In genomic region chr12:13255792-13256704, GRCh38 we compare ENCODE assay signal across 1 cellular context.
TF ChIP-seq lines count a peak whose summit lies in the region.

No MANE protein-coding gene starts in this region.

TF ChIP-seq in HepG2, 621 proteins besides CTCF, POLR2A, EP300 and RAD21 (continued from another document and continues in another):
- no peak for TF ChIP-seq CEBPG (CRISPR knock-in tag; IDR thresholded peaks at IDR 0.05)
- peak; percentile 70 for TF ChIP-seq ZNF574 (CRISPR knock-in tag; IDR thresholded peaks at IDR 0.05)
- no peak for TF ChIP-seq ZNF10 (CRISPR knock-in tag; IDR thresholded peaks at IDR 0.05; ENCODE audit: borderline replicate concordance, low read depth)
- no peak for TF ChIP-seq ERF (CRISPR knock-in tag; IDR thresholded peaks at IDR 0.05)
- TF ChIP-seq ZNF30 (CRISPR knock-in tag; IDR thresholded peaks at IDR 0.05), result no peak
- TF ChIP-seq NR2F6 (IDR thresholded peaks at IDR 0.05), result no peak
- TF ChIP-seq NR2F6 (CRISPR knock-in tag; IDR thresholded peaks at IDR 0.05), result no peak
- peak; percentile 55; the same call in 1 of the 2 replicates for TF ChIP-seq MAX (IDR thresholded peaks at IDR 0.05)
- no peak for TF ChIP-seq EZH2 (conservative IDR thresholded peaks at IDR 0.05; ENCODE audit: low read depth, low read length)
- TF ChIP-seq HCFC1 (IDR thresholded peaks at IDR 0.05; ENCODE audit: low read depth, low read length), result no peak
- TF ChIP-seq ZNF460 (CRISPR knock-in tag; IDR thresholded peaks at IDR 0.05; ENCODE audit: borderline replicate concordance), result no peak
- TF ChIP-seq ZNF281 (CRISPR knock-in tag; IDR thresholded peaks at IDR 0.05; ENCODE audit: borderline replicate concordance), result peak; percentile 80
- no peak for TF ChIP-seq TBL1XR1 (IDR thresholded peaks at IDR 0.05; ENCODE audit: borderline replicate concordance, low read length, partially characterized antibody)
- no peak for TF ChIP-seq MNT (IDR thresholded peaks at IDR 0.05)
- no peak for TF ChIP-seq ZNF550 (CRISPR knock-in tag; IDR thresholded peaks at IDR 0.05; ENCODE audit: borderline replicate concordance)
- no peak for TF ChIP-seq ZNF792 (CRISPR knock-in tag; IDR thresholded peaks at IDR 0.05)
- TF ChIP-seq BHLHE40 (IDR thresholded peaks at IDR 0.05; ENCODE audit: low read length), result peak; percentile 83
- TF ChIP-seq ATF1 (CRISPR knock-in tag; IDR thresholded peaks at IDR 0.05), result no peak
- no peak for TF ChIP-seq ZBTB4 (CRISPR knock-in tag; IDR thresholded peaks at IDR 0.05; ENCODE audit: borderline replicate concordance)
- TF ChIP-seq NFE2L1 (CRISPR knock-in tag; IDR thresholded peaks at IDR 0.05; ENCODE audit: borderline replicate concordance), result no peak
- no peak for TF ChIP-seq ZNF235 (CRISPR knock-in tag; IDR thresholded peaks at IDR 0.05; ENCODE audit: borderline replicate concordance)
- no peak for TF ChIP-seq ZXDC (CRISPR knock-in tag; IDR thresholded peaks at IDR 0.05)
- no peak for TF ChIP-seq SOX5 (CRISPR knock-in tag; IDR thresholded peaks at IDR 0.05; ENCODE audit: borderline replicate concordance)
- no peak for TF ChIP-seq CC2D1A (CRISPR knock-in tag; IDR thresholded peaks at IDR 0.05)
- TF ChIP-seq ZNF3 (CRISPR knock-in tag; IDR thresholded peaks at IDR 0.05), result no peak
- TF ChIP-seq ELF1 (CRISPR knock-in tag; IDR thresholded peaks at IDR 0.05), result peak; percentile 61
- no peak for TF ChIP-seq REXO4 (CRISPR knock-in tag; IDR thresholded peaks at IDR 0.05; ENCODE audit: borderline replicate concordance)
- peak; percentile 58; the same call in 1 of the 2 replicates for TF ChIP-seq ZMYM4 (CRISPR knock-in tag; IDR thresholded peaks at IDR 0.05)
- no peak for TF ChIP-seq NCOA1 (CRISPR knock-in tag; IDR thresholded peaks at IDR 0.05)
- peak; percentile 34; the same call in 1 of the 2 replicates for TF ChIP-seq IKZF5 (CRISPR knock-in tag; IDR thresholded peaks at IDR 0.05)
- no peak for TF ChIP-seq ZNF335 (CRISPR knock-in tag; IDR thresholded peaks at IDR 0.05)
- peak; percentile 84 for TF ChIP-seq FOSL2 (CRISPR knock-in tag; IDR thresholded peaks at IDR 0.05)
- no peak for TF ChIP-seq GABPA (IDR thresholded peaks at IDR 0.05; ENCODE audit: low read depth, low read length)
- no peak; the same call in 1 of the 2 replicates for TF ChIP-seq GABPA (CRISPR knock-in tag; IDR thresholded peaks at IDR 0.05; ENCODE audit: low read depth)
- TF ChIP-seq KDM5A (IDR thresholded peaks at IDR 0.05; ENCODE audit: borderline replicate concordance, low read length), result no peak
- TF ChIP-seq ZNF646 (CRISPR knock-in tag; IDR thresholded peaks at IDR 0.05), result no peak
- TF ChIP-seq PLRG1 (conservative IDR thresholded peaks at IDR 0.05), result no peak
- no peak for TF ChIP-seq PTBP1 (IDR thresholded peaks at IDR 0.05; ENCODE audit: low read depth, low read length, poor library complexity, severe bottlenecking)
- TF ChIP-seq MIER3 (CRISPR knock-in tag; IDR thresholded peaks at IDR 0.05; ENCODE audit: borderline replicate concordance), result peak; percentile 55; the same call in 1 of the 2 replicates
- no peak for TF ChIP-seq MXD1 (CRISPR knock-in tag; IDR thresholded peaks at IDR 0.05)
